Comparison of ENCODE assay signal across 28 cellular contexts in the genomic region with DNA sequence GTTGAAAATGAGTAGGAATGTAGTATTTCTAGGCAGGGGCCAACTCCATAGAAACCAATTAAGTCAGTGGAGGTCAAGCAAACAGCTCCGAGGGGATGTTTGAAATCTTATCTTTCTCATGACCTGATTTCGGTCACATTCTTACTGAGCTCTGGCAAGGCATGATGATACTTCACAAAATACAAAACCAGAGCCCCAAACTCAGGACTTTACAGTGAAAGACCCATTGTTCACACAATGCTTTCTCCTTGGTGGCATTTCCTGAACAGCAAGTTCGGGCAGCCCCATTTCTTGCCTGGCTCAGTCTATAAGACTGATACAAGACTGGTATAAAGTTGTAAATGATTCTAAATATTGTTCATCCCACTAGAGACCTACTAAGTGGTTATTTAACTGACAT. TPM values are rescaled to one million over a fixed set of nuclear protein-coding genes. Genes with fewer than 3 reads are reported as not detected.
"Had no signal": no experiment of that assay in that cellular context is flagged by ENCODE, and none has a peak within 500 bp of the region (broad histone marks: within the 10 kb centered on the region; RNA-seq: fewer than 3 reads in every experiment).

No MANE protein-coding gene starts in this region.

- H3K9me3 ChIP-seq: breast epithelium, heart left ventricle, lower lobe of right lung, ovary, psoas muscle, right atrium auricular region, transverse colon, vagina had no signal

- H3K27ac ChIP-seq: heart left ventricle, lower lobe of right lung, ovary, psoas muscle, right atrium auricular region, transverse colon, vagina had no signal

- H3K4me1 ChIP-seq: breast epithelium, heart left ventricle, lower lobe of right lung, psoas muscle, right atrium auricular region, transverse colon, vagina had no signal

- DNase-seq: activated CD4-positive, alpha-beta T cell treated with anti-CD3 and anti-CD28 coated beads for 36 hours; activated CD4-positive, alpha-beta T cell treated with anti-CD3 and anti-CD28 coated beads, Interleukin-2, amount 50 U/mL, for 4 hours; activated CD8-positive, alpha-beta memory T cell treated with anti-CD3 and anti-CD28 coated beads for 24 hours; activated CD8-positive, alpha-beta memory T cell treated with anti-CD3 and anti-CD28 coated beads, Interleukin-2, amount 50 U/mL, for 4 hours; activated naive CD4-positive, alpha-beta T cell treated with Interleukin-2 at 50 U/mL for 16 hours; activated naive CD8-positive, alpha-beta T cell treated with anti-CD3 and anti-CD28 coated beads for 36 hours; activated T-cell treated with anti-CD3 and anti-CD28 coated beads, Interleukin-2, amount 50 U/mL, for 4 hours; cerebellar nuclear complex; cortex of kidney; heart left ventricle; kidney; lower lobe of right lung; midbrain; natural killer cell; ovary; psoas muscle; stimulated activated CD4-positive, alpha-beta T cell treated with anti-CD3 and anti-CD28 coated beads, Interleukin-4, amount 100 ng/mL, for 4 hours; substantia nigra; T1000; transverse colon had no signal

- H3K36me3 ChIP-seq: breast epithelium, heart left ventricle, lower lobe of right lung, ovary, right atrium auricular region, transverse colon, vagina had no signal

- H3K4me3 ChIP-seq: breast epithelium, heart left ventricle, lower lobe of right lung, ovary, psoas muscle, right atrium auricular region, transverse colon, vagina had no signal

- ATAC-seq: activated CD4-positive, alpha-beta T cell treated with anti-CD3 and anti-CD28 coated beads for 36 hours; activated T-cell treated with anti-CD3 and anti-CD28 coated beads, Interleukin-2, amount 50 U/mL, for 4 hours; heart left ventricle; left lobe of liver; lower lobe of right lung; natural killer cell; psoas muscle; WTC11 had no signal

- H3K27me3 ChIP-seq: breast epithelium, ovary, right atrium auricular region, transverse colon, vagina had no signal

- FAIRE-seq: endometrium, kidney had no signal

RNA-seq across cellular contexts. Expression of gene LAMA1, which starts 53.3 kb away (rescaled TPM):
- total RNA-seq: activated CD4-positive, alpha-beta T cell treated with anti-CD3 and anti-CD28 coated beads for 36 hours; activated naive CD8-positive, alpha-beta T cell treated with anti-CD3 and anti-CD28 coated beads for 36 hours; activated T-helper 2 cell treated with anti-CD3 and anti-CD28 coated beads, Interferon-gamma antibody, Interleukin-2, Interleukin-4, amounts not matched to agents 10 μg/mL and 5 μg/mL and 100 μg/mL, durations not matched to agents 14 hours and 24 hours and 36 hours; natural killer cell; T-helper 1 cell treated with Interleukin-12 subunit alpha and Interleukin-12 subunit beta and Interleukin-4 antibody, amounts not matched to agents 30 ng/mL and 1 ng/mL, for 36 hours had no signal
